ENCODE assay signal across 14 cellular contexts in genomic region chr3:172697558-172697957, GRCh38. TPM values are rescaled to one million over a fixed set of nuclear protein-coding genes. Genes with fewer than 3 reads are reported as not detected.
A peak's percentile ranks its signal among the peaks of the same experiment; 100 is the strongest.
DNase-seq lines count a peak whose midpoint lies in the region; ATAC-seq, FAIRE-seq and TF ChIP-seq lines count a peak whose summit lies in the region.
"Had no signal": no experiment of that assay in that cellular context is flagged by ENCODE, and none has a peak within 500 bp of the region (broad histone marks: within the 10 kb centered on the region; RNA-seq: fewer than 3 reads in every experiment).

No MANE protein-coding gene starts in this region.

- 88 to 93% methylated on average over 1 of the region's 1 CpG for WGBS in heart right ventricle, 2 donors
- 68 to 100% methylated on average over 1 of the region's 1 CpG for WGBS in body of pancreas, 2 donors
- 96 to 97% methylated on average over 1 of the region's 1 CpG for WGBS in pancreas, 2 donors

- H3K4me1 ChIP-seq in heart right ventricle (peaks cover 0 to 77% (median 43%) of the 10 kb centered on the region in 9 donors), body of pancreas (peaks cover 35% of the 10 kb centered on the region), pancreas (peaks cover 0 to 28% (median 22%) of the 10 kb centered on the region in 3 donors)

- H3K27me3 ChIP-seq in heart right ventricle (no peaks in the 10 kb centered on the region), body of pancreas (no peaks in the 10 kb centered on the region), pancreas (no peaks in the 10 kb centered on the region)

- peaks cover 0 to 5% (median 0%) of the 10 kb centered on the region in 9 donors for H3K36me3 ChIP-seq in heart right ventricle
- H3K36me3 ChIP-seq in body of pancreas (replicated peaks in 1 of 2; ENCODE audit: insufficient read depth in 1 of 2, low read depth in 2 of 2): no peaks in the 10 kb centered on the region
- H3K36me3 ChIP-seq in pancreas: no peaks in the 10 kb centered on the region

- TF ChIP-seq CTCF in heart right ventricle (IDR thresholded peaks at IDR 0.05) (no peak), body of pancreas (IDR thresholded peaks at IDR 0.05) (no peak), pancreas (IDR thresholded peaks at IDR 0.05) (no peak)

- no peak for FAIRE-seq in pancreas (lab: Jason Lieb, UNC)
- FAIRE-seq: GM12878, GM18507, HTR-8/SVneo had no signal

- H3K9me3 ChIP-seq in heart right ventricle (no peaks in the 10 kb centered on the region), body of pancreas (no peaks in the 10 kb centered on the region), pancreas (no peaks in the 10 kb centered on the region)

- no peak overlapping the region for H3K4me3 ChIP-seq in heart right ventricle
- H3K4me3 ChIP-seq in body of pancreas: no peak overlapping the region
- H3K4me3 ChIP-seq in pancreas: no peak overlapping the region
- H3K4me3 ChIP-seq: GM12878, GM23248 had no signal

- H3K27ac ChIP-seq in heart right ventricle: peak overlapping the region in 6 of 10 donors; percentile 5 to 82 (median 43)
- peak overlapping the region in 3 of 4 donors; percentile 17 to 82 (median 62) for H3K27ac ChIP-seq in body of pancreas
- peak overlapping the region in 3 of 4 donors; percentile 34 to 79 (median 76) for H3K27ac ChIP-seq in pancreas
- H3K27ac ChIP-seq: GM23248 had no signal

- no peak for TF ChIP-seq POLR2A in body of pancreas (IDR thresholded peaks at IDR 0.05)

- intact Hi-C loops in heart right ventricle (cut with DNase I) (no loop called here), Right ventricle myocardium superior (cut with DNase I) (no loop called here), body of pancreas (cut with DNase I) (no loop called here), pancreas (cut with DNase I) (no loop called here)

- DNase-seq in heart right ventricle (no peak), Right ventricle myocardium superior (no peak), body of pancreas (no peak), pancreas (no peak)
- DNase-seq: CD4-positive, CD25-positive, alpha-beta regulatory T cell; DMS79; GM23248; H9 had no signal

- ATAC-seq in heart right ventricle (no peak), Right ventricle myocardium superior (ENCODE audit: poor library complexity) (no peak), body of pancreas (no peak), pancreas (no peak), GM21381 (IDR thresholded peaks at IDR 0.05; ENCODE audit: unreplicated experiment) (no peak), HG03095 (IDR thresholded peaks at IDR 0.05; ENCODE audit: unreplicated experiment) (no peak), HG03135 (IDR thresholded peaks at IDR 0.05; ENCODE audit: unreplicated experiment) (no peak)
- ATAC-seq: GM12878 had no signal

RNA-seq across cellular contexts. Expression of gene NCEH1, which starts 13.3 kb away (rescaled TPM):
- total RNA-seq in heart right ventricle: 10 to 100 TPM; 40.8 to 66.4 (median 51.8) TPM
- 10 to 100 TPM in 1 of 2 donors, 1 to 10 TPM in 1; 8.7 to 12.7 TPM for polyA plus RNA-seq in heart right ventricle
- 51.1 TPM for total RNA-seq in Right ventricle myocardium superior
- total RNA-seq in body of pancreas: 10 to 100 TPM in 1 of 2 donors, 1 to 10 TPM in 1; 6.9 to 10.1 TPM
- 10 to 100 TPM in 2 of 6 donors, 1 to 10 TPM in 4; 4.7 to 26.0 (median 7.3) TPM for total RNA-seq in pancreas
- polyA plus RNA-seq in pancreas: 1 to 10 TPM; 2.6 to 3.9 TPM

RNA-seq across cellular contexts. Expression of gene ECT2, which starts 53.0 kb away (rescaled TPM):
- total RNA-seq in heart right ventricle (1 to 10 TPM; 2.9 to 8.0 (median 5.5) TPM), Right ventricle myocardium superior (4.2 TPM), body of pancreas (1 to 10 TPM in 1 of 2 donors, under 1 TPM in 1; 0.99 to 1.8 TPM), pancreas (1 to 10 TPM in 4 of 6 donors, under 1 TPM in 2; 0.74 to 7.0 (median 2.7) TPM)
- polyA plus RNA-seq in heart right ventricle (1 to 10 TPM; 2.0 to 2.2 TPM), pancreas (1 to 10 TPM; 1.3 to 2.0 TPM)
